In the genomic region with DNA sequence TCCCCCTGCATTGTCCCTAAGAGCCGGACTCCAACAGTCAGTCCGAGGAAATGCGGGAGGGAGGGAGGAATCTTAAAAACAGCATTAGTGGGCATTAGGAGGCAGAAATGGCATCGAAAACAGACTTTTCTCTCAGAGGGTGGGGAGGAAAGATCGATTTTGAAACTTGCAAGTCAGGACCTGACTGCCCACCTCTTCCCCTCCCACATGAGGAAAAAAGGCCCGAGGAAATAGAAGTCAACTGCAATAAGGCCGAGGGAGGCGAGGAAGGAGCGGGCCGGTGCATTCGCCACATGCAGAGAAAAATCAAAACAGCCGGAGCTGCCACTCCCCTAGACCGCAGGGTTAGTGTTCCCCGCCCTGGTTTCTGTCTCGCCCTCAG, we compare ENCODE assay signal across 10 cellular contexts. TPM values are rescaled to one million over a fixed set of nuclear protein-coding genes. Genes with fewer than 3 reads are reported as not detected.
A peak's percentile ranks its signal among the peaks of the same experiment; 100 is the strongest.
DNase-seq lines count a peak whose midpoint lies in the region; ATAC-seq, FAIRE-seq and TF ChIP-seq lines count a peak whose summit lies in the region.
"Had no signal": no experiment of that assay in that cellular context is flagged by ENCODE, and none has a peak within 500 bp of the region (broad histone marks: within the 10 kb centered on the region; RNA-seq: fewer than 3 reads in every experiment).

No MANE protein-coding gene starts in this region.

- H3K4me1 Mint-ChIP-seq in H9, result peaks cover 16 to 36% of the 10 kb centered on the region in 2 experiments

- peaks cover 99% of the 10 kb centered on the region for H3K27me3 ChIP-seq in PC-3 (ENCODE audit: low read length)
- peaks cover 97 to 100% (median 100%) of the 10 kb centered on the region in 4 experiments for H3K27me3 ChIP-seq in H1 (replicated peaks in 1 of 4; ENCODE audit: control insufficient read depth in 3 of 4, extremely low read depth in 1 of 4, insufficient read depth in 3 of 4, low read length in 3 of 4)
- peaks cover 97% of the 10 kb centered on the region for H3K27me3 ChIP-seq in skeletal muscle satellite cell (ENCODE audit: control insufficient read depth, insufficient read depth, low read length)
- H3K27me3 ChIP-seq in H9 (ENCODE audit: insufficient read depth, low read length), result peaks cover 97% of the 10 kb centered on the region

- POLR2A ChIA-PET in PC-3 (lab: Charles Lee; ENCODE audit: unreplicated experiment), result no interaction called here
- POLR2A ChIA-PET in H1 (lab: Charles Lee; ENCODE audit: partially characterized antibody), result no interaction called here

- TF ChIP-seq EP300 in H1 (IDR thresholded peaks at IDR 0.05; ENCODE audit: borderline replicate concordance in 1 of 2, low read depth in 2 of 2, low read length in 2 of 2), result no peak

- H3K4me3 ChIP-seq in GM12865 (ENCODE audit: low read depth, low read length), result no peak overlapping the region
- H3K4me3 ChIP-seq in PC-3 (ENCODE audit: low read length), result peak overlapping the region; percentile 60
- H3K4me3 ChIP-seq in H1 (ENCODE audit: extremely low read depth in 1 of 4, insufficient read depth in 2 of 4, low read depth in 3 of 4, low read length in 4 of 4), result no peak overlapping the region
- peak overlapping the region; percentile 43 for H3K4me3 ChIP-seq in skeletal muscle satellite cell (ENCODE audit: low read length)

- H2BK12ac ChIP-seq in H1 (ENCODE audit: low read depth, low read length) (peak overlapping the region; percentile 50; the same call in 1 of the 2 replicates), H9 (ENCODE audit: insufficient read length, low read depth, low read length) (no peak overlapping the region)

- H3K79me2 ChIP-seq in PC-3 (ENCODE audit: low read length), result no peaks in the 10 kb centered on the region
- no peaks in the 10 kb centered on the region for H3K79me2 ChIP-seq in H1 (ENCODE audit: control insufficient read depth in 1 of 2, insufficient read depth in 2 of 2, low read length in 2 of 2)
- H3K79me2 ChIP-seq in H9 (ENCODE audit: insufficient read depth, low read length), result no peaks in the 10 kb centered on the region

- H3K4me1 ChIP-seq in PC-3 (ENCODE audit: insufficient read depth, low read length), result peaks cover 4% of the 10 kb centered on the region
- peaks cover 6 to 29% (median 10%) of the 10 kb centered on the region in 4 experiments; a peak in 6 of 7 replicates for H3K4me1 ChIP-seq in H1 (replicated peaks in 1 of 4; ENCODE audit: control insufficient read depth in 3 of 4, insufficient read depth in 4 of 4, low read length in 3 of 4)
- H3K4me1 ChIP-seq in skeletal muscle satellite cell (ENCODE audit: control insufficient read depth, insufficient read depth, low read length), result peaks cover 33% of the 10 kb centered on the region
- H3K4me1 ChIP-seq in H9 (ENCODE audit: insufficient read depth, low read length), result no peaks in the 10 kb centered on the region

- H3K27me3 Mint-ChIP-seq in H9 (ENCODE audit: low read depth), result peaks cover 97% of the 10 kb centered on the region

- H2AFZ ChIP-seq in PC-3 (ENCODE audit: low read length), result no peak overlapping the region
- no peak overlapping the region for H2AFZ ChIP-seq in H1 (ENCODE audit: low read length)
- no peak overlapping the region for H2AFZ ChIP-seq in H9 (ENCODE audit: low read length)

- DNase-seq in GM12865 (ENCODE audit: low read depth), result peak; percentile 30
- no peak for DNase-seq in PC-3
- no peak for DNase-seq in H1 (ENCODE audit: low read depth in 1 of 2, low spot score in 2 of 2)
- no peak for DNase-seq in SW480 (ENCODE audit: low spot score)
- no peak for DNase-seq in H9
- DNase-seq: NCI-H1092 treated with DMSO at 0.1 percent for 48 hours had no signal

- H4K20me1 ChIP-seq in PC-3 (ENCODE audit: low read length) (no peaks in the 10 kb centered on the region), H1 (replicated peaks in 1 of 2; ENCODE audit: control insufficient read depth in 1 of 2, insufficient read depth in 2 of 2, low read length in 2 of 2) (peaks cover 36 to 44% of the 10 kb centered on the region in 2 experiments), H9 (ENCODE audit: control insufficient read depth, insufficient read depth, insufficient read length) (no peaks in the 10 kb centered on the region)

- H2BK15ac ChIP-seq in H1 (ENCODE audit: low read length) (peak overlapping the region; percentile 8; the same call in 1 of the 2 replicates), H9 (ENCODE audit: low read depth, low read length) (no peak overlapping the region)

- H4K91ac ChIP-seq in H1 (replicated peaks; ENCODE audit: insufficient read length, low read length), result no peak overlapping the region
- no peak overlapping the region for H4K91ac ChIP-seq in H9 (ENCODE audit: insufficient read length, low read depth, low read length)

- H2BK120ac ChIP-seq in H1 (replicated peaks; ENCODE audit: low read depth, low read length) (no peak overlapping the region), H9 (ENCODE audit: low read depth, low read length, poor library complexity, severe bottlenecking) (no peak overlapping the region)

- no peak overlapping the region for H2BK5ac ChIP-seq in H1 (ENCODE audit: low read depth, low read length)
- no peak overlapping the region for H2BK5ac ChIP-seq in H9 (ENCODE audit: insufficient read length, low read length)

- no peak for TF ChIP-seq RAD21 in H1 (IDR thresholded peaks at IDR 0.05 in 1 of 2, conservative IDR thresholded peaks at IDR 0.05 in 1 of 2; ENCODE audit: low read depth in 2 of 2, low read length in 2 of 2)

- H3K9me2 ChIP-seq in PC-3 (replicated peaks; ENCODE audit: low read length), result no peaks in the 10 kb centered on the region

- H3K23me2 ChIP-seq in H1 (ENCODE audit: low read depth, low read length), result no peaks in the 10 kb centered on the region; the same call in 1 of the 2 replicates
- H3K23me2 ChIP-seq in H9 (ENCODE audit: insufficient read length, low read depth, low read length, poor library complexity, severe bottlenecking), result no peaks in the 10 kb centered on the region

- H3K9ac ChIP-seq in PC-3 (ENCODE audit: low read length) (no peak overlapping the region), H1 (replicated peaks in 1 of 4; ENCODE audit: extremely low read depth in 1 of 4, low read depth in 3 of 4, low read length in 3 of 4) (no peak overlapping the region), skeletal muscle satellite cell (ENCODE audit: low read depth, low read length) (no peak overlapping the region), H9 (ENCODE audit: extremely low read depth, insufficient read length, low read length) (no peak overlapping the region)

- 7% methylated on average over 15 of the region's 15 CpGs; no CpG with 5 or more reads in 1 of the 2 experiments for WGBS in H1 (ENCODE audit: extremely low coverage in 1 of 2, insufficient coverage in 1 of 2, insufficient read length in 1 of 2, insufficient replicate concordance in 2 of 2, low coverage in 1 of 2, low lambda C conversion rate in 2 of 2, missing lambda C conversion rate in 1 of 2), 2 experiments
- WGBS in H9 (ENCODE audit: extremely low coverage, insufficient read length, low lambda C conversion rate), result no CpG with 5 or more reads among the region's 15 CpGs

- no peak for TF ChIP-seq POLR2A in H1 (IDR thresholded peaks at IDR 0.05; ENCODE audit: control extremely low read depth in 1 of 2, low read depth in 2 of 2, low read length in 2 of 2)

- H3K18ac ChIP-seq in H1 (ENCODE audit: extremely low read depth, low read length) (no peak overlapping the region), H9 (ENCODE audit: insufficient read length, low read depth, low read length) (no peak overlapping the region)

- H3K9me3 ChIP-seq in PC-3 (ENCODE audit: low read length), result no peaks in the 10 kb centered on the region
- 0 out of 4 replicates have a peak, but pooled peaks cover 0 to 4% of the 10 kb centered on the region in 2 experiments for H3K9me3 ChIP-seq in H1 (ENCODE audit: insufficient read depth in 2 of 2, low read depth in 1 of 2, low read length in 1 of 2)
- H3K9me3 ChIP-seq in skeletal muscle satellite cell (replicated peaks; ENCODE audit: low read length), result no peaks in the 10 kb centered on the region
- no peaks in the 10 kb centered on the region for H3K9me3 ChIP-seq in H9 (ENCODE audit: control insufficient read depth, low read depth, low read length)

- intact Hi-C loops in PC-3 (cut with micrococcal nuclease), result no loop called here

- CTCF ChIA-PET in PC-3 (lab: Charles Lee), result no interaction called here
- CTCF ChIA-PET in H1 (lab: Charles Lee; ENCODE audit: partially characterized antibody), result interaction anchor here (0.7 to 4.5 kb wide), 11 partner anchors 8 to 483 kb away, joined by 3 to 35 read pairs (median 4); no protein-coding TSS in a partner anchor

- H3K36me3 ChIP-seq in PC-3 (ENCODE audit: low read depth, low read length) (no peaks in the 10 kb centered on the region), H1 (ENCODE audit: control insufficient read depth in 2 of 4, insufficient read depth in 4 of 4, low read length in 3 of 4) (peaks cover 0 to 14% (median 0%) of the 10 kb centered on the region in 4 experiments; a peak in 1 of 8 replicates), skeletal muscle satellite cell (ENCODE audit: insufficient read depth, low read length) (no peaks in the 10 kb centered on the region)

- H3K36me3 Mint-ChIP-seq in H9 (ENCODE audit: insufficient read depth in 1 of 3, low read depth in 3 of 3), result peaks cover 0 to 2% (median 0%) of the 10 kb centered on the region in 3 experiments; a peak in 2 of 7 replicates

- no peak for TF ChIP-seq CTCF in GM12865 (IDR thresholded peaks at IDR 0.05; ENCODE audit: insufficient read depth, low read depth, low read length, missing control alignments)
- TF ChIP-seq CTCF in PC-3 (conservative IDR thresholded peaks at IDR 0.05; ENCODE audit: low read depth, low read length), result no peak
- TF ChIP-seq CTCF in H1 (IDR thresholded peaks at IDR 0.05; ENCODE audit: control extremely low read depth in 1 of 3, insufficient read depth in 1 of 3, low read depth in 1 of 3, low read length in 3 of 3), result no peak
- no peak for TF ChIP-seq CTCF in H9 (conservative IDR thresholded peaks at IDR 0.05)

- H3K14ac ChIP-seq in H1 (ENCODE audit: insufficient read length) (no peak overlapping the region), H9 (ENCODE audit: insufficient read depth, low read length) (no peak overlapping the region)

- H3K23ac ChIP-seq in H1 (ENCODE audit: insufficient read length), result no peak overlapping the region
- H3K23ac ChIP-seq in H9 (ENCODE audit: insufficient read length, low read depth, low read length), result no peak overlapping the region

- H3T11ph ChIP-seq in H9 (ENCODE audit: low read length), result no peak overlapping the region

- peaks cover 10 to 11% of the 10 kb centered on the region in 2 experiments for H3K9me3 Mint-ChIP-seq in H9

- H3K4me2 ChIP-seq in PC-3 (ENCODE audit: low read length) (peak overlapping the region; percentile 81), H1 (ENCODE audit: insufficient read depth in 1 of 2, low read depth in 2 of 2, low read length in 2 of 2) (no peak overlapping the region; a peak in 1 of 4 replicates), skeletal muscle satellite cell (ENCODE audit: low read length) (peak overlapping the region; percentile 77), H9 (ENCODE audit: insufficient read depth, insufficient read length, low read length) (no peak overlapping the region)

- H3K27ac ChIP-seq in PC-3 (ENCODE audit: low read length) (no peak overlapping the region), H1 (ENCODE audit: low read depth, low read length) (no peak overlapping the region), H9 (ENCODE audit: insufficient read length, low read depth, low read length) (no peak overlapping the region)

- ATAC-seq in PC-3 (peak; percentile 8; the same call in 1 of the 2 replicates), GM19455 (IDR thresholded peaks at IDR 0.05; ENCODE audit: unreplicated experiment) (no peak)

- no peaks in the 10 kb centered on the region for H3F3A ChIP-seq in PC-3 (ENCODE audit: low read length, unreplicated experiment)

- H3K27ac Mint-ChIP-seq in H9, result no peak overlapping the region

- H2BK20ac ChIP-seq in H1 (ENCODE audit: low read length) (no peak overlapping the region), H9 (ENCODE audit: low read depth, low read length, poor library complexity, severe bottlenecking) (no peak overlapping the region)

- H3K4ac ChIP-seq in H1 (replicated peaks; ENCODE audit: insufficient read length, low read depth, low read length) (no peak overlapping the region), H9 (ENCODE audit: low read depth, low read length) (no peak overlapping the region)

- H4K5ac ChIP-seq in H1 (ENCODE audit: insufficient read length, low read depth, low read length) (no peak overlapping the region), H9 (ENCODE audit: insufficient read length, low read depth, low read length) (no peak overlapping the region)

- FAIRE-seq in H1 (lab: Jason Lieb, UNC), result no peak

- 0 out of 2 replicates have a peak overlapping the region, but pooled peaks have one; percentile 76 for H2AK5ac ChIP-seq in H1 (ENCODE audit: low read depth, low read length)
- H2AK5ac ChIP-seq in H9 (ENCODE audit: insufficient read length, low read length), result no peak overlapping the region

- H4K8ac ChIP-seq in H1 (ENCODE audit: extremely low read depth, insufficient read depth, low read length) (peak overlapping the region; percentile 45; the same call in 1 of the 2 replicates), H9 (replicated peaks; ENCODE audit: insufficient read length, low read depth, low read length) (no peak overlapping the region)

- H3K4me3 Mint-ChIP-seq in H9, result peak overlapping the region in 1 of 2 experiments; percentile 64; a peak in 2 of 5 replicates

- no TSS peak for BruUV-seq in PC-3 (replicated peaks; lab: Mats Ljungman, UMichigan)

- no peak overlapping the region for H3K56ac ChIP-seq in H1 (replicated peaks; ENCODE audit: insufficient read length, low read depth, low read length)
- H3K56ac ChIP-seq in H9 (ENCODE audit: insufficient read length, low read depth, low read length), result no peak overlapping the region

- no peaks in the 10 kb centered on the region; the same call in 1 of the 2 replicates for H3K79me1 ChIP-seq in H1 (ENCODE audit: low read depth, low read length)
- H3K79me1 ChIP-seq in H9 (ENCODE audit: insufficient read depth, low read depth, low read length, poor library complexity, severe bottlenecking), result no peaks in the 10 kb centered on the region

RNA-seq across cellular contexts. Expression of a gene that starts 2.8 kb away (rescaled TPM):
- total RNA-seq in PC-3 (2014; rRNA removed), result not detected in 2 replicates
- not detected in 2 replicates for total RNA-seq in H1 (2021; fragmentation: NEBNext Ultra II Directional; extraction: Animal tissue kit (Norgen Biotek cat#: 25700))
- not detected in 2 replicates for polyA plus RNA-seq in H1 (2011; rRNA removed)
- not detected for polyA plus RNA-seq in H1 (2011; cell fraction: cytosol; rRNA removed)
- not detected for polyA plus RNA-seq in H1 (2011; cell fraction: nucleus; rRNA removed)
- polyA plus RNA-seq in H1 (2012, experiment 1 of 2), result not detected in 4 replicates
- polyA plus RNA-seq in H1 (2012, experiment 2 of 2), result not detected
- not detected for polyA plus RNA-seq in H1 (2013, experiment 1 of 2)
- polyA plus RNA-seq in H1 (2013, experiment 2 of 2), result not detected
- not detected in 2 replicates for polyA minus RNA-seq in H1 (2011; rRNA and poly(A)+ RNA removed)
- not detected for polyA minus RNA-seq in H1 (2011; cell fraction: cytosol; rRNA and poly(A)+ RNA removed)
- polyA minus RNA-seq in H1 (2011; cell fraction: nucleus; rRNA and poly(A)+ RNA removed), result not detected
- not detected in 2 replicates for total RNA-seq in skeletal muscle satellite cell (2012; rRNA removed)
- not detected in 2 replicates for total RNA-seq in H9 (2021)
- total RNA-seq: liver had no signal
- polyA plus RNA-seq: fibroblast of lung, liver had no signal

Comparison
In these comparisons a context has a peak if more than half of its experiments do, and no peak if none do; other contexts are left out.
1. H3K4me3 ChIP-seq: peak in PC-3 (single experiment) and skeletal muscle satellite cell (single experiment); none in GM12865 (single experiment) and H1 (0 of 4).
2. H3K4me2 ChIP-seq: peak in PC-3 (single experiment) and skeletal muscle satellite cell (single experiment); none in H1 (0 of 2) and H9 (single experiment).